ENCODE assay signal across 10 cellular contexts in genomic region chr15:75152382-75153079, GRCh38. TPM values are rescaled to one million over a fixed set of nuclear protein-coding genes. Genes with fewer than 3 reads are reported as not detected.
DNase-seq lines count a peak whose midpoint lies in the region; ATAC-seq, FAIRE-seq and TF ChIP-seq lines count a peak whose summit lies in the region.
"Had no signal": no experiment of that assay in that cellular context is flagged by ENCODE, and none has a peak within 500 bp of the region (broad histone marks: within the 10 kb centered on the region; RNA-seq: fewer than 3 reads in every experiment).

No MANE protein-coding gene starts in this region.

- H3K4me2 ChIP-seq in BLaER1 (peak overlapping the region; percentile 63), K562 (ENCODE audit: insufficient read depth, low read length) (no peak overlapping the region), trophoblast cell (ENCODE audit: low read length) (no peak overlapping the region), neuronal stem cell (ENCODE audit: insufficient read depth, low read length, poor library complexity, severe bottlenecking) (no peak overlapping the region)

- H2BK5ac ChIP-seq in trophoblast cell (ENCODE audit: low read depth, low read length, poor library complexity) = no peak overlapping the region
- no peak overlapping the region for H2BK5ac ChIP-seq in neuronal stem cell (ENCODE audit: low read length)

- H3K27me3 Mint-ChIP-seq in CD8-positive, alpha-beta memory T cell = no peaks in the 10 kb centered on the region

- H3K27me3 ChIP-seq in BLaER1 = no peaks in the 10 kb centered on the region
- no peaks in the 10 kb centered on the region for H3K27me3 ChIP-seq in CD8-positive, alpha-beta memory T cell (ENCODE audit: insufficient read depth, low read length, poor library complexity, severe bottlenecking)
- no peaks in the 10 kb centered on the region for H3K27me3 ChIP-seq in K562 (ENCODE audit: control insufficient read depth in 2 of 2, insufficient read depth in 2 of 2, low read length in 2 of 2)
- H3K27me3 ChIP-seq in trophoblast cell (ENCODE audit: insufficient read depth, low read length) = no peaks in the 10 kb centered on the region
- H3K27me3 ChIP-seq in neuronal stem cell (ENCODE audit: control insufficient read depth in 3 of 3, insufficient read depth in 3 of 3, low read depth in 1 of 3, low read length in 3 of 3) = no peaks in the 10 kb centered on the region

- TF ChIP-seq POLR2A in K562 (conservative IDR thresholded peaks at IDR 0.05) = no peak

- CTCF ChIA-PET in CD8-positive, alpha-beta memory T cell (lab: Charles Lee) = no interaction called here
- CTCF ChIA-PET in K562 (lab: Yijun Ruan, JAX; ENCODE audit: low intra/inter-chr PET ratio) = no interaction called here

- H2BK15ac ChIP-seq in neuronal stem cell (ENCODE audit: low read length) = no peak overlapping the region

- H3K4me3 Mint-ChIP-seq in CD8-positive, alpha-beta memory T cell = no peak overlapping the region

- 39% methylated on average over 2 of the region's 2 CpGs for WGBS in K562 (ENCODE audit: insufficient coverage, low coverage, missing lambda C conversion rate)
- no CpG with 5 or more reads among the region's 2 CpGs for WGBS in trophoblast cell (ENCODE audit: extremely low coverage, insufficient coverage, insufficient read length)
- no CpG with 5 or more reads among the region's 2 CpGs for WGBS in neuronal stem cell (ENCODE audit: extremely low coverage in 2 of 2, insufficient read length in 2 of 2, insufficient replicate concordance in 1 of 2), 2 donors

- H3K4ac ChIP-seq in trophoblast cell (ENCODE audit: low read depth, low read length) = no peak overlapping the region
- H3K4ac ChIP-seq in neuronal stem cell (ENCODE audit: low read length) = no peak overlapping the region

- H3K27ac ChIP-seq in BLaER1 (no peak overlapping the region), K562 (ENCODE audit: extremely low read depth, low read depth, low read length) (no peak overlapping the region; the same call in 2 of the 3 replicates), trophoblast cell (ENCODE audit: low read depth, low read length) (no peak overlapping the region), neuronal stem cell (replicated peaks; ENCODE audit: low read length) (no peak overlapping the region)
- H3K27ac ChIP-seq in CD8-positive, alpha-beta memory T cell (ENCODE audit: low read depth, low read length) = peak overlapping the region; percentile 31
- H3K27ac ChIP-seq: GM23248 had no signal

- no peaks in the 10 kb centered on the region for H3K79me1 ChIP-seq in trophoblast cell (ENCODE audit: low read length)
- no peaks in the 10 kb centered on the region for H3K79me1 ChIP-seq in neuronal stem cell (ENCODE audit: low read depth, low read length)

- POLR2A ChIA-PET in CD8-positive, alpha-beta memory T cell (lab: Charles Lee) = no interaction called here
- POLR2A ChIA-PET in K562 (lab: Yijun Ruan, JAX) = interaction anchor here (0.9 kb wide), 1 partner anchor 17 kb away, joined by 3 read pairs; no protein-coding TSS in a partner anchor

- H3K23ac ChIP-seq in trophoblast cell (ENCODE audit: low read length) = no peak overlapping the region
- no peak overlapping the region for H3K23ac ChIP-seq in neuronal stem cell (ENCODE audit: low read depth, low read length, poor library complexity)

- H2BK120ac ChIP-seq in trophoblast cell (ENCODE audit: insufficient read depth, low read length, poor library complexity) = no peak overlapping the region
- H2BK120ac ChIP-seq in neuronal stem cell (ENCODE audit: low read depth, low read length) = no peak overlapping the region

- no peak for TF ChIP-seq RAD21 in K562 (CRISPR knock-in tag; conservative IDR thresholded peaks at IDR 0.05 in 1 of 2, IDR thresholded peaks at IDR 0.05 in 1 of 2)

- TF ChIP-seq EP300 in K562 (IDR thresholded peaks at IDR 0.05; ENCODE audit: low read length) = no peak

- peaks cover 0 to 4% (median 0%) of the 10 kb centered on the region in 3 donors for H3K4me1 Mint-ChIP-seq in CD8-positive, alpha-beta memory T cell

- no peak for DNase-seq in CD8-positive, alpha-beta memory T cell
- DNase-seq in K562 (ENCODE audit: extremely low read depth in 1 of 4, low spot score in 3 of 4) (no peak), trophoblast cell (no peak), HK-2 (ENCODE audit: unreplicated experiment) (no peak), neuronal stem cell (ENCODE audit: low spot score) (no peak)
- DNase-seq: NCI-H187 treated with DMSO at 0.1 percent for 48 hours had no signal

- peaks cover 0 to 4% (median 3%) of the 10 kb centered on the region in 5 donors for H3K9me3 Mint-ChIP-seq in CD8-positive, alpha-beta memory T cell

- H3K9me3 ChIP-seq in BLaER1 (peaks cover 22% of the 10 kb centered on the region), K562 (replicated peaks; ENCODE audit: control insufficient read depth, insufficient read depth, low read depth, low read length) (peaks cover 4% of the 10 kb centered on the region; the same call in 1 of the 2 replicates), trophoblast cell (ENCODE audit: insufficient read depth, low read depth, low read length) (no peaks in the 10 kb centered on the region), neuronal stem cell (replicated peaks in 1 of 2; ENCODE audit: control insufficient read depth in 2 of 2, insufficient read depth in 1 of 2, low read depth in 1 of 2, low read length in 2 of 2) (peaks cover 2 to 4% of the 10 kb centered on the region in 2 donors)
- H3K9me3 ChIP-seq in CD8-positive, alpha-beta memory T cell (ENCODE audit: low read length) = no peaks in the 10 kb centered on the region

- H3K9ac ChIP-seq in BLaER1 (no peak overlapping the region), K562 (ENCODE audit: insufficient read depth in 1 of 2, low read depth in 2 of 2, low read length in 2 of 2) (no peak overlapping the region), trophoblast cell (ENCODE audit: low read length) (no peak overlapping the region), neuronal stem cell (ENCODE audit: low read depth, low read length, poor library complexity) (no peak overlapping the region)
- H3K9ac ChIP-seq: GM23248 had no signal

- no peak overlapping the region for H2AK5ac ChIP-seq in trophoblast cell (ENCODE audit: low read length)
- H2AK5ac ChIP-seq in neuronal stem cell (ENCODE audit: low read depth, low read length) = no peak overlapping the region

- H3K79me2 ChIP-seq in K562 (ENCODE audit: control insufficient read depth, insufficient read depth, low read length) (no peaks in the 10 kb centered on the region), trophoblast cell (ENCODE audit: control insufficient read depth, insufficient read depth, low read length, poor library complexity) (no peaks in the 10 kb centered on the region)

- BruUV-seq in K562 (replicated peaks; lab: Mats Ljungman, UMichigan) = no TSS peak

- H4K8ac ChIP-seq in trophoblast cell (ENCODE audit: low read depth, low read length) (no peak overlapping the region), neuronal stem cell (ENCODE audit: low read depth, low read length) (no peak overlapping the region)

- peak overlapping the region in 2 of 8 donors; percentile 3 to 20 for H3K27ac Mint-ChIP-seq in CD8-positive, alpha-beta memory T cell

- H3K4me1 ChIP-seq in BLaER1 (peaks cover 47% of the 10 kb centered on the region), K562 (replicated peaks in 1 of 2; ENCODE audit: control insufficient read depth in 2 of 2, insufficient read depth in 2 of 2, low read length in 2 of 2) (peaks cover 0 to 38% of the 10 kb centered on the region in 2 experiments; a peak in 3 of 5 replicates), trophoblast cell (ENCODE audit: control insufficient read depth in 1 of 2, insufficient read depth in 2 of 2, low read length in 2 of 2) (no peaks in the 10 kb centered on the region), neuronal stem cell (ENCODE audit: control insufficient read depth in 2 of 2, insufficient read depth in 1 of 2, low read depth in 1 of 2, low read length in 2 of 2) (peaks cover 0 to 7% of the 10 kb centered on the region in 2 donors)
- no peaks in the 10 kb centered on the region for H3K4me1 ChIP-seq in CD8-positive, alpha-beta memory T cell (ENCODE audit: insufficient read depth, low read length)

- no peak for ATAC-seq in K562
- no peak for ATAC-seq in HG02840 (IDR thresholded peaks at IDR 0.05; ENCODE audit: low FRiP score, unreplicated experiment)

- no peak overlapping the region for H3K14ac ChIP-seq in trophoblast cell (ENCODE audit: low read length)
- no peak overlapping the region for H3K14ac ChIP-seq in neuronal stem cell (ENCODE audit: low read length)

- no peak for FAIRE-seq in K562 (lab: Jason Lieb, UNC)
- FAIRE-seq: G401.6 had no signal

- no peak overlapping the region for H3K18ac ChIP-seq in trophoblast cell (ENCODE audit: low read length)
- H3K18ac ChIP-seq in neuronal stem cell (ENCODE audit: low read length) = no peak overlapping the region

- H3K36me3 ChIP-seq in BLaER1 (no peaks in the 10 kb centered on the region), K562 (ENCODE audit: control insufficient read depth, insufficient read depth, low read length) (no peaks in the 10 kb centered on the region), trophoblast cell (ENCODE audit: control insufficient read depth in 1 of 2, insufficient read depth in 2 of 2, low read length in 2 of 2) (no peaks in the 10 kb centered on the region), neuronal stem cell (replicated peaks in 1 of 2; ENCODE audit: control insufficient read depth in 2 of 2, insufficient read depth in 2 of 2, low read length in 2 of 2) (no peaks in the 10 kb centered on the region)
- H3K36me3 ChIP-seq in CD8-positive, alpha-beta memory T cell (ENCODE audit: insufficient read depth, low read length) = no peaks in the 10 kb centered on the region

- H4K12ac ChIP-seq in trophoblast cell (ENCODE audit: low read depth, low read length) = no peak overlapping the region

- no peak for TF ChIP-seq CTCF in K562 (IDR thresholded peaks at IDR 0.05 in 2 of 3, conservative IDR thresholded peaks at IDR 0.05 in 1 of 3; ENCODE audit: insufficient read depth in 2 of 3, low read depth in 1 of 3, low read length in 3 of 3)

- in situ Hi-C loops in K562 (cut with MboI) = no loop called here

- H2AFZ ChIP-seq in K562 (ENCODE audit: low read depth, low read length) = 0 out of 2 replicates have a peak overlapping the region, but pooled peaks have one; percentile 66
- no peak overlapping the region for H2AFZ ChIP-seq in trophoblast cell (ENCODE audit: insufficient read depth, low read length, poor library complexity)
- H2AFZ ChIP-seq in neuronal stem cell (ENCODE audit: low read length) = no peak overlapping the region
- H2AFZ ChIP-seq: GM23248 had no signal

- intact Hi-C loops in K562 (cut with micrococcal nuclease) = no loop called here

- H3K4me3 ChIP-seq in BLaER1 (no peak overlapping the region), K562 (no peak overlapping the region), trophoblast cell (ENCODE audit: low read depth, low read length) (peak overlapping the region; percentile 8), neuronal stem cell (ENCODE audit: low read length in 2 of 2) (no peak overlapping the region)
- no peak overlapping the region for H3K4me3 ChIP-seq in CD8-positive, alpha-beta memory T cell (ENCODE audit: low read length)
- H3K4me3 ChIP-seq: GM23248 had no signal

- no peaks in the 10 kb centered on the region for H3K36me3 Mint-ChIP-seq in CD8-positive, alpha-beta memory T cell

- H4K20me1 ChIP-seq in BLaER1 (0 out of 2 replicates have a peak, but pooled peaks cover 7% of the 10 kb centered on the region), K562 (replicated peaks; ENCODE audit: control insufficient read depth, insufficient read depth, low read length) (no peaks in the 10 kb centered on the region)

- H4K91ac ChIP-seq in trophoblast cell (ENCODE audit: low read depth, low read length) (no peak overlapping the region), neuronal stem cell (ENCODE audit: low read depth, low read length, poor library complexity) (no peak overlapping the region)

- no peaks in the 10 kb centered on the region for H3K9me1 ChIP-seq in K562 (ENCODE audit: control insufficient read depth, insufficient read depth, low read length)

- H2BK12ac ChIP-seq in trophoblast cell (ENCODE audit: low read length) (no peak overlapping the region), neuronal stem cell (ENCODE audit: low read length) (no peak overlapping the region)

RNA-seq across cellular contexts. Expression of gene C15orf39, which starts 49.2 kb away (rescaled TPM):
- total RNA-seq in CD8-positive, alpha-beta memory T cell = 10 to 100 TPM; 29.8 to 32.0 TPM
- 6.1 TPM for polyA plus RNA-seq in CD8-positive, alpha-beta memory T cell
- total RNA-seq in K562 (2011; cell fraction: chromatin; rRNA removed; ENCODE audit: low replicate concordance) = 16.6 and 54.7 TPM in 2 replicates
- total RNA-seq in K562 (2011; cell fraction: nucleolus; rRNA removed) = 33.4 and 38.0 TPM in 2 replicates
- 26.0 and 26.7 TPM in 2 replicates for total RNA-seq in K562 (2011; cell fraction: nucleoplasm; rRNA removed)
- 8.7 and 14.4 TPM in 2 replicates for total RNA-seq in K562 (2014; rRNA removed)
- total RNA-seq in K562 (2014; rRNA removed; fragmentation: Illumina TruSeq; extraction: Trizol) = 1.6 and 2.6 TPM in 2 replicates
- total RNA-seq in K562 (2015; rRNA removed; fragmentation: Illumina TruSeq; extraction: Trizol) = 4.4 and 5.2 TPM in 2 replicates
- 29.8 and 34.1 TPM in 2 replicates for total RNA-seq in K562 (2021)
- 1.9 and 6.4 TPM in 2 replicates for polyA plus RNA-seq in K562 (2011; rRNA removed)
- polyA plus RNA-seq in K562 (2011; cell fraction: cytosol; rRNA removed) = 3.3 and 7.1 TPM in 2 replicates
- 11.3 and 15.1 TPM in 2 replicates for polyA plus RNA-seq in K562 (2011; cell fraction: nucleus; rRNA removed)
- 14.2 and 26.5 TPM in 2 replicates for polyA plus RNA-seq in K562 (2012)
- polyA plus RNA-seq in K562 (2014; fragmentation: Illumina TruSeq; extraction: Trizol) = 11.3 and 17.1 TPM in 2 replicates
- polyA plus RNA-seq in K562 (2014; fragmentation: Nextera tagmentation; extraction: Ambion mirVana) = under 1 TPM; 0.31 to 0.60 TPM
- polyA plus RNA-seq in K562 (2014; rRNA removed) = 7.4 and 7.9 TPM in 2 replicates
- 4.8 and 5.4 TPM in 2 replicates for polyA minus RNA-seq in K562 (2011; rRNA and poly(A)+ RNA removed)
- 15.2 and 22.0 TPM in 2 replicates for polyA minus RNA-seq in K562 (2011; cell fraction: cytosol; rRNA and poly(A)+ RNA removed)
- polyA minus RNA-seq in K562 (2011; cell fraction: nucleus; rRNA and poly(A)+ RNA removed) = 15.1 and 18.7 TPM in 2 replicates
- 9.6 and 9.8 TPM in 2 replicates for polyA plus RNA-seq in trophoblast cell (2013)
- polyA plus RNA-seq in neuronal stem cell (2013, experiment 1 of 2) = 5.9 TPM
- polyA plus RNA-seq in neuronal stem cell (2013, experiment 2 of 2) = 5.5 TPM
